9 cellular contexts compared by ENCODE assay signal in genomic region chr12:85923767-85924331, GRCh38. TPM values are rescaled to one million over a fixed set of nuclear protein-coding genes. Genes with fewer than 3 reads are reported as not detected.
DNase-seq lines count a peak whose midpoint lies in the region; ATAC-seq, FAIRE-seq and TF ChIP-seq lines count a peak whose summit lies in the region.
"Had no signal": no experiment of that assay in that cellular context is flagged by ENCODE, and none has a peak within 500 bp of the region (broad histone marks: within the 10 kb centered on the region; RNA-seq: fewer than 3 reads in every experiment).

No MANE protein-coding gene starts in this region.

- no peak for TF ChIP-seq POLR2A in ovary (IDR thresholded peaks at IDR 0.05)

- TF ChIP-seq CTCF in kidney (IDR thresholded peaks at IDR 0.05; ENCODE audit: borderline replicate concordance, extremely low read depth, insufficient read depth): peak; percentile 48
- no peak for TF ChIP-seq CTCF in ovary (IDR thresholded peaks at IDR 0.05)

- peak; percentile 57 for ATAC-seq in HG03432 (IDR thresholded peaks at IDR 0.05; ENCODE audit: unreplicated experiment)
- ATAC-seq in HG03135 (IDR thresholded peaks at IDR 0.05; ENCODE audit: unreplicated experiment): no peak

- H3K36me3 ChIP-seq in kidney (ENCODE audit: control insufficient read depth in 1 of 2, insufficient read depth in 2 of 2, low read length in 2 of 2) (no peaks in the 10 kb centered on the region), ovary (no peaks in the 10 kb centered on the region)

- H3K4me1 ChIP-seq in kidney (ENCODE audit: control insufficient read depth in 1 of 2, insufficient read depth in 1 of 2, low read depth in 1 of 2, low read length in 2 of 2) (no peaks in the 10 kb centered on the region), ovary (ENCODE audit: insufficient read depth) (no peaks in the 10 kb centered on the region)

- 74 to 76% (median 76%) methylated on average over 1 of the region's 1 CpG for WGBS in ovary, 3 donors

- H3K27me3 ChIP-seq in ovary: no peaks in the 10 kb centered on the region

- intact Hi-C loops in kidney (cut with DNase I): no loop called here
- intact Hi-C loops in ovary (cut with DNase I): no loop called here

- H3K27ac ChIP-seq in kidney (ENCODE audit: low read depth in 2 of 2, low read length in 2 of 2) (no peak overlapping the region), ovary (no peak overlapping the region)

- peak; percentile 59 for DNase-seq in DMS53 (lab: John Stamatoyannopoulos, UW)
- DNase-seq in SW480 (ENCODE audit: low spot score): peak; percentile 7
- no peak for DNase-seq in kidney
- DNase-seq in D341Med (ENCODE audit: low spot score): no peak
- DNase-seq in activated CD8-positive, alpha-beta memory T cell treated with anti-CD3 and anti-CD28 coated beads, Interleukin-2, amount 50 U/mL, for 48 hours: no peak
- no peak for DNase-seq in ovary
- DNase-seq: naive B cell had no signal

- TF ChIP-seq EP300 in ovary (IDR thresholded peaks at IDR 0.05): no peak

- H3K9ac ChIP-seq in kidney (ENCODE audit: low read length in 2 of 2): no peak overlapping the region

- H3K9me3 ChIP-seq in kidney (ENCODE audit: control insufficient read depth in 1 of 2, low read length in 2 of 2) (no peaks in the 10 kb centered on the region), ovary (no peaks in the 10 kb centered on the region)

- H3K4me3 ChIP-seq in kidney (ENCODE audit: low read length in 2 of 2) (no peak overlapping the region), ovary (no peak overlapping the region)

- FAIRE-seq in kidney (lab: Jason Lieb, UNC): peak; percentile 92

RNA-seq across cellular contexts. Expression of gene NTS, which starts 49.8 kb away (rescaled TPM):
- total RNA-seq in kidney (0.82 TPM), ovary (1 to 10 TPM in 1 of 7 donors, under 1 TPM in 3, not detected in 3; 0.15 to 1.6 (median 0.71) TPM)
- polyA plus RNA-seq in kidney (ENCODE audit: insufficient read depth, low read depth, low replicate concordance) (0.54 TPM), ovary (10 to 100 TPM in 1 of 2 donors, under 1 TPM in 1; 0.80 to 11.7 TPM)

Comparison
In these comparisons a context has a peak if more than half of its experiments do, and no peak if none do; other contexts are left out.
1. DNase-seq: peak in DMS53 (single experiment) and SW480 (single experiment); none in kidney (single experiment), D341Med (single experiment), activated CD8-positive, alpha-beta memory T cell treated with anti-CD3 and anti-CD28 coated beads, Interleukin-2, amount 50 U/mL, for 48 hours (single experiment) and ovary (0 of 5).